ENCODE assay signal across 8 cellular contexts in the genomic region with DNA sequence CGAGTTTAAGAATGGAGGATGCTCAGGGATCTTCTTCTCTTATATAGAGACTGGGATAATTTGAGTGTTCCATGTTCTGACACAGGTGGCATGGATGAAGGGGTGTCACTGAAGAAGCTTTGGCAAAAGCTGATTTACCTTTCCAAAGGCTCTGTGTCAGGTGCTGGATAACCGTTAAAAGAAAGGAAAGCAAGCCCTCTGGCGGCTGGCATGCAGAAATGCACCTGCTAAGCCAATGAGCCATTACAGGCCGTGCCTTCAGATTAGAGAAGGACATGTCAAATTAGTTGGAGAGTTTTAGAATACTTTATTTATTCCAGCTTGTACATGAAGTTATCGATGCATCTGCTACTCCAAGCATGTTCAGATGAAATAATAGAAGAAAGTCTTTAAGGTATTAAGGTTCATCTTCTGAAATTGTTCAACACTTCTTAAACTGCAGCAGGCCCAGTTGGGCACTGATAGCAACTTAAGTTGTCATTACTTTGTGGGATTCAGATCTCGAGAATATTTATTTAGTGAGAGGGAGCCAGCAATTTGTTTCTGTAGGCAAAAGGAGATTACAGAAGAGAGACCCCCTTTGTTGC.
DNase-seq lines count a peak whose midpoint lies in the region; ATAC-seq and TF ChIP-seq lines count a peak whose summit lies in the region.

No MANE protein-coding gene starts in this region.

- 25 to 29% (median 26%) methylated on average over 6 of the region's 6 CpGs for WGBS in spleen, 5 donors

- DNase-seq in COR-L47 (lab: John Stamatoyannopoulos, UW) (peak; percentile 58), NCI-H1930 (lab: John Stamatoyannopoulos, UW) (peak; percentile 36 to 55), left ventricle myocardium superior (peak; percentile 27), spleen (no peak), mesenteric fat pad (ENCODE audit: low spot score) (no peak)
- DNase-seq in activated CD8-positive, alpha-beta T cell treated with anti-CD3 and anti-CD28 coated beads, Interleukin-2, amount 10 ng/mL, durations not matched to agents 7 days and 5 days: peak; percentile 29

- H3K4me1 Mint-ChIP-seq in activated CD8-positive, alpha-beta T cell treated with anti-CD3 and anti-CD28 coated beads, Interleukin-2, amount 10 ng/mL, durations not matched to agents 7 days and 5 days (ENCODE audit: low read depth): no peaks in the 10 kb centered on the region

- ATAC-seq in GM18519 (IDR thresholded peaks at IDR 0.05; ENCODE audit: low FRiP score, unreplicated experiment): peak; percentile 91
- ATAC-seq in HG02970 (IDR thresholded peaks at IDR 0.05; ENCODE audit: low FRiP score, unreplicated experiment): peak; percentile 70
- no peak for ATAC-seq in activated CD8-positive, alpha-beta T cell treated with anti-CD3 and anti-CD28 coated beads, Interleukin-2, amount 10 ng/mL, durations not matched to agents 7 days and 5 days
- ATAC-seq in left ventricle myocardium superior: peak; percentile 48

- POLR2A ChIA-PET in activated CD8-positive, alpha-beta T cell treated with anti-CD3 and anti-CD28 coated beads, Interleukin-2, amount 10 ng/mL, durations not matched to agents 7 days and 5 days (lab: Charles Lee): no interaction called here

- H3K27me3 Mint-ChIP-seq in activated CD8-positive, alpha-beta T cell treated with anti-CD3 and anti-CD28 coated beads, Interleukin-2, amount 10 ng/mL, durations not matched to agents 7 days and 5 days (ENCODE audit: low read depth): no peaks in the 10 kb centered on the region

- no peaks in the 10 kb centered on the region for H3K4me1 ChIP-seq in spleen

- no peak overlapping the region for H3K4me3 ChIP-seq in spleen

- H3K36me3 Mint-ChIP-seq in activated CD8-positive, alpha-beta T cell treated with anti-CD3 and anti-CD28 coated beads, Interleukin-2, amount 10 ng/mL, durations not matched to agents 7 days and 5 days (ENCODE audit: low read depth): no peaks in the 10 kb centered on the region

- H3K36me3 ChIP-seq in spleen: no peaks in the 10 kb centered on the region

- TF ChIP-seq CTCF in spleen (IDR thresholded peaks at IDR 0.05 in 8 of 11, conservative IDR thresholded peaks at IDR 0.05 in 3 of 11): peak in 9 of 11 experiments; percentile 40 to 80 (median 67)

- intact Hi-C loops in left ventricle myocardium superior (cut with micrococcal nuclease) (no loop called here), spleen (cut with DNase I; ENCODE audit: low total_unique reads) (no loop called here)

- H3K4me3 Mint-ChIP-seq in activated CD8-positive, alpha-beta T cell treated with anti-CD3 and anti-CD28 coated beads, Interleukin-2, amount 10 ng/mL, durations not matched to agents 7 days and 5 days: no peak overlapping the region

- H3K27ac ChIP-seq in spleen: no peak overlapping the region

- H3K27me3 ChIP-seq in spleen (replicated peaks in 1 of 7): peaks cover 0 to 13% (median 0%) of the 10 kb centered on the region in 7 donors

- H3K9me3 Mint-ChIP-seq in activated CD8-positive, alpha-beta T cell treated with anti-CD3 and anti-CD28 coated beads, Interleukin-2, amount 10 ng/mL, durations not matched to agents 7 days and 5 days (ENCODE audit: insufficient read depth): no peaks in the 10 kb centered on the region

- no peaks in the 10 kb centered on the region for H3K9me3 ChIP-seq in spleen

- CTCF ChIA-PET in activated CD8-positive, alpha-beta T cell treated with anti-CD3 and anti-CD28 coated beads, Interleukin-2, amount 10 ng/mL, durations not matched to agents 7 days and 5 days (lab: Charles Lee): interaction anchor here (1.7 to 2.4 kb wide), 2 partner anchors 9 to 10 kb away, joined by 4 to 11 read pairs; no protein-coding TSS in a partner anchor

- no peak for TF ChIP-seq POLR2A in spleen (IDR thresholded peaks at IDR 0.05)

- H3K27ac Mint-ChIP-seq in activated CD8-positive, alpha-beta T cell treated with anti-CD3 and anti-CD28 coated beads, Interleukin-2, amount 10 ng/mL, durations not matched to agents 7 days and 5 days: no peak overlapping the region

Comparison
In these comparisons a context has a peak if more than half of its experiments do, and no peak if none do; other contexts are left out.
1. DNase-seq: peak in COR-L47 (single experiment), NCI-H1930 (2 of 2), activated CD8-positive, alpha-beta T cell treated with anti-CD3 and anti-CD28 coated beads, Interleukin-2, amount 10 ng/mL, durations not matched to agents 7 days and 5 days (single experiment) and left ventricle myocardium superior (single experiment); none in spleen (single experiment) and mesenteric fat pad (single experiment).